In the genomic region with DNA sequence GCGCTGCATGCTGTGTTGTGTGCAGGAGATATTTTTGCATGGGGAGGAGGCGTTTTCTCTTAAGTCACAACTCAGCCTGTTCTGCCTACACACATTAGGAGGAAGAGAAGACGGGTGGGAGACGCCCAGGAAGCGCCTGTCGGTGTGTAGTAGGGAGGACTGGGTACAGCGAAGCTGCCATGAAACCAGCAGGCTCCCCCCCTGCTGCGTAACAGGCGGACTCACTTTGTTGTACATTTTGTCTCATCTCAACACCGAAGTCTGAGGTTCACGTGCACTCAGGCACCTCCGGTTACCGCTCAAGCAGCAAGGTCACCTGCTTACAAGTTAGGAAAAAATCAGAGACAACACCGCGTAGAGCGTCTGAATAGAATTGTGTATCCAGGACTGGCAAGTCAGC, we compare ENCODE assay signal across 25 cellular contexts. TPM values are rescaled to one million over a fixed set of nuclear protein-coding genes. Genes with fewer than 3 reads are reported as not detected.
DNase-seq lines count a peak whose midpoint lies in the region; ATAC-seq and TF ChIP-seq lines count a peak whose summit lies in the region.
"Had no signal": no experiment of that assay in that cellular context is flagged by ENCODE, and none has a peak within 500 bp of the region (broad histone marks: within the 10 kb centered on the region; RNA-seq: fewer than 3 reads in every experiment).

No MANE protein-coding gene starts in this region.

- peaks cover 63% of the 10 kb centered on the region for H3K27me3 Mint-ChIP-seq in activated naive CD8-positive, alpha-beta T cell treated with anti-CD3 and anti-CD28 coated beads, Interleukin-2, amount 10 ng/mL, durations not matched to agents 7 days and 5 days
- H3K27me3 Mint-ChIP-seq in activated naive CD8-positive, alpha-beta T cell treated with anti-CD3 and anti-CD28 coated beads for 36 hours: peaks cover 67% of the 10 kb centered on the region
- peaks cover 48 to 81% of the 10 kb centered on the region in 2 donors for H3K27me3 Mint-ChIP-seq in natural killer cell (ENCODE audit: low read depth in 2 of 2)

- H3K4me1 Mint-ChIP-seq in activated naive CD8-positive, alpha-beta T cell treated with anti-CD3 and anti-CD28 coated beads, Interleukin-2, amount 10 ng/mL, durations not matched to agents 7 days and 5 days: no peaks in the 10 kb centered on the region
- no peaks in the 10 kb centered on the region for H3K4me1 Mint-ChIP-seq in activated naive CD8-positive, alpha-beta T cell treated with anti-CD3 and anti-CD28 coated beads for 36 hours
- no peaks in the 10 kb centered on the region for H3K4me1 Mint-ChIP-seq in natural killer cell
- H3K4me1 Mint-ChIP-seq: activated T-helper 17 cell treated with anti-CD3 and anti-CD28 coated beads, Interleukin-2, amount 50 U/mL, for 72 hours; B cell had no signal

- no peak for ATAC-seq in activated naive CD8-positive, alpha-beta T cell treated with anti-CD3 and anti-CD28 coated beads, Interleukin-2, amount 10 ng/mL, durations not matched to agents 7 days and 5 days (ENCODE audit: low read depth)
- ATAC-seq in GM18517 (IDR thresholded peaks at IDR 0.05; ENCODE audit: unreplicated experiment): no peak
- no peak for ATAC-seq in left cardiac atrium
- no peak for ATAC-seq in natural killer cell
- ATAC-seq: activated T-helper 17 cell treated with anti-CD3 and anti-CD28 coated beads, Interleukin-2, amount 50 U/mL, for 72 hours had no signal

- peak overlapping the region in 50 of 59 donors; percentile 9 to 87 (median 70) for H3K27ac ChIP-seq in dorsolateral prefrontal cortex
- H3K27ac ChIP-seq: brain microvascular endothelial cell, colonic mucosa, RWPE1, SK-N-MC, upper lobe of left lung, VCaP had no signal

- no peaks in the 10 kb centered on the region for H3K9me3 Mint-ChIP-seq in activated naive CD8-positive, alpha-beta T cell treated with anti-CD3 and anti-CD28 coated beads, Interleukin-2, amount 10 ng/mL, durations not matched to agents 7 days and 5 days
- no peaks in the 10 kb centered on the region for H3K9me3 Mint-ChIP-seq in activated naive CD8-positive, alpha-beta T cell treated with anti-CD3 and anti-CD28 coated beads for 36 hours
- no peaks in the 10 kb centered on the region for H3K9me3 Mint-ChIP-seq in natural killer cell
- H3K9me3 Mint-ChIP-seq: activated T-helper 17 cell treated with anti-CD3 and anti-CD28 coated beads, Interleukin-2, amount 50 U/mL, for 72 hours; T-helper 2 cell treated with Interferon-gamma antibody and Interleukin-4, amounts not matched to agents 5 μg/mL and 100 μg/mL, for 36 hours had no signal

- TF ChIP-seq CTCF in dorsolateral prefrontal cortex (IDR thresholded peaks at IDR 0.05 in 54 of 56, conservative IDR thresholded peaks at IDR 0.05 in 2 of 56; ENCODE audit: low read depth in 1 of 56, partially characterized antibody in 56 of 56) (no peak), natural killer cell (IDR thresholded peaks at IDR 0.05) (no peak)

- peak overlapping the region in 50 of 59 donors; percentile 16 to 64 (median 48) for H3K4me3 ChIP-seq in dorsolateral prefrontal cortex
- H3K4me3 ChIP-seq: colonic mucosa, SK-N-MC, upper lobe of left lung had no signal

- no peak overlapping the region for H3K27ac Mint-ChIP-seq in activated naive CD8-positive, alpha-beta T cell treated with anti-CD3 and anti-CD28 coated beads, Interleukin-2, amount 10 ng/mL, durations not matched to agents 7 days and 5 days
- no peak overlapping the region for H3K27ac Mint-ChIP-seq in activated naive CD8-positive, alpha-beta T cell treated with anti-CD3 and anti-CD28 coated beads for 36 hours
- H3K27ac Mint-ChIP-seq in natural killer cell: no peak overlapping the region
- H3K27ac Mint-ChIP-seq: activated T-helper 17 cell treated with anti-CD3 and anti-CD28 coated beads, Interleukin-2, amount 50 U/mL, for 72 hours; B cell; T-helper 2 cell treated with Interferon-gamma antibody and Interleukin-4, amounts not matched to agents 5 μg/mL and 100 μg/mL, for 36 hours had no signal

- H3K27me3 ChIP-seq in dorsolateral prefrontal cortex: peaks cover 0 to 29% (median 0%) of the 10 kb centered on the region in 45 donors

- H3K4me3 Mint-ChIP-seq in activated naive CD8-positive, alpha-beta T cell treated with anti-CD3 and anti-CD28 coated beads, Interleukin-2, amount 10 ng/mL, durations not matched to agents 7 days and 5 days: peak overlapping the region; percentile 28
- H3K4me3 Mint-ChIP-seq in activated naive CD8-positive, alpha-beta T cell treated with anti-CD3 and anti-CD28 coated beads for 36 hours: no peak overlapping the region
- no peak overlapping the region for H3K4me3 Mint-ChIP-seq in natural killer cell
- H3K4me3 Mint-ChIP-seq: activated T-helper 17 cell treated with anti-CD3 and anti-CD28 coated beads, Interleukin-2, amount 50 U/mL, for 72 hours; B cell; T-helper 2 cell treated with Interferon-gamma antibody and Interleukin-4, amounts not matched to agents 5 μg/mL and 100 μg/mL, for 36 hours had no signal

- H3K36me3 Mint-ChIP-seq in activated naive CD8-positive, alpha-beta T cell treated with anti-CD3 and anti-CD28 coated beads, Interleukin-2, amount 10 ng/mL, durations not matched to agents 7 days and 5 days: no peaks in the 10 kb centered on the region
- H3K36me3 Mint-ChIP-seq in activated naive CD8-positive, alpha-beta T cell treated with anti-CD3 and anti-CD28 coated beads for 36 hours: no peaks in the 10 kb centered on the region
- H3K36me3 Mint-ChIP-seq in natural killer cell: no peaks in the 10 kb centered on the region

- intact Hi-C loops in dorsolateral prefrontal cortex (cut with DNase I): no loop called here
- intact Hi-C loops in left cardiac atrium (cut with DNase I): no loop called here
- intact Hi-C loops in natural killer cell (cut with micrococcal nuclease): no loop called here

- no peak for DNase-seq in activated naive CD8-positive, alpha-beta T cell treated with anti-CD3 and anti-CD28 coated beads, Interleukin-2, amount 10 ng/mL, durations not matched to agents 7 days and 5 days
- no peak for DNase-seq in activated naive CD8-positive, alpha-beta T cell treated with anti-CD3 and anti-CD28 coated beads for 36 hours
- DNase-seq in dorsolateral prefrontal cortex: peak in 9 of 10 donors; percentile 26 to 78 (median 63)
- peak; percentile 4 for DNase-seq in left kidney (ENCODE audit: low read depth, low spot score)
- DNase-seq in superior temporal gyrus (ENCODE audit: extremely low spot score): peak; percentile 61
- DNase-seq in left cardiac atrium: no peak
- DNase-seq in natural killer cell: no peak
- DNase-seq: activated CD4-positive, alpha-beta T cell treated with anti-CD3 and anti-CD28 coated beads, Interleukin-2, amount 50 U/mL, for 1 hour; brain microvascular endothelial cell; colonic mucosa; DMS79 treated with DMSO at 0.1 percent for 48 hours; GOT3; NCI-H1417; NCI-H2171 treated with DMSO at 0.1 percent for 48 hours; NCI-H748 treated with DMSO at 0.1 percent for 48 hours; stimulated activated CD4-positive, alpha-beta T cell treated with anti-CD3 and anti-CD28 coated beads, Interleukin-12 subunit alpha, Interleukin-12 subunit beta, amount 100 ng/mL, for 4 hours had no signal

- POLR2A ChIA-PET in activated naive CD8-positive, alpha-beta T cell treated with anti-CD3 and anti-CD28 coated beads, Interleukin-2, amount 10 ng/mL, durations not matched to agents 7 days and 5 days (lab: Charles Lee): no interaction called here

RNA-seq across cellular contexts. Expression of gene CRTAC1, which starts 56.3 kb away (rescaled TPM):
- not detected for total RNA-seq in activated naive CD8-positive, alpha-beta T cell treated with anti-CD3 and anti-CD28 coated beads, Interleukin-2, amount 10 ng/mL, durations not matched to agents 7 days and 5 days
- not detected for total RNA-seq in activated naive CD8-positive, alpha-beta T cell treated with anti-CD3 and anti-CD28 coated beads for 36 hours
- total RNA-seq in dorsolateral prefrontal cortex: 10 to 100 TPM; 13.6 to 61.1 (median 37.8) TPM
- 10 to 100 TPM in 1 of 2 donors, 1 to 10 TPM in 1; 9.6 to 19.3 TPM for total RNA-seq in left cardiac atrium
- not detected for total RNA-seq in natural killer cell
- total RNA-seq: A172; activated T-helper 17 cell treated with anti-CD3 and anti-CD28 coated beads, Interleukin-2, amount 50 U/mL, for 72 hours; B cell had no signal

Comparison
In these comparisons a context has a peak if more than half of its experiments do, and no peak if none do; other contexts are left out.
1. DNase-seq: peak in dorsolateral prefrontal cortex (9 of 10), left kidney (single experiment) and superior temporal gyrus (single experiment); none in activated naive CD8-positive, alpha-beta T cell treated with anti-CD3 and anti-CD28 coated beads, Interleukin-2, amount 10 ng/mL, durations not matched to agents 7 days and 5 days (single experiment), activated naive CD8-positive, alpha-beta T cell treated with anti-CD3 and anti-CD28 coated beads for 36 hours (single experiment), left cardiac atrium (single experiment) and natural killer cell (single experiment).
2. RNA of gene CRTAC1, which starts 56.3 kb away (total RNA-seq): 13.6 to 61.1 TPM in dorsolateral prefrontal cortex and 9.6 to 19.3 TPM in left cardiac atrium; not detected in activated naive CD8-positive, alpha-beta T cell treated with anti-CD3 and anti-CD28 coated beads, Interleukin-2, amount 10 ng/mL, durations not matched to agents 7 days and 5 days, not detected in activated naive CD8-positive, alpha-beta T cell treated with anti-CD3 and anti-CD28 coated beads for 36 hours and not detected in natural killer cell; every median in the first group is over 10 times any median in the second.